In the genomic region with DNA sequence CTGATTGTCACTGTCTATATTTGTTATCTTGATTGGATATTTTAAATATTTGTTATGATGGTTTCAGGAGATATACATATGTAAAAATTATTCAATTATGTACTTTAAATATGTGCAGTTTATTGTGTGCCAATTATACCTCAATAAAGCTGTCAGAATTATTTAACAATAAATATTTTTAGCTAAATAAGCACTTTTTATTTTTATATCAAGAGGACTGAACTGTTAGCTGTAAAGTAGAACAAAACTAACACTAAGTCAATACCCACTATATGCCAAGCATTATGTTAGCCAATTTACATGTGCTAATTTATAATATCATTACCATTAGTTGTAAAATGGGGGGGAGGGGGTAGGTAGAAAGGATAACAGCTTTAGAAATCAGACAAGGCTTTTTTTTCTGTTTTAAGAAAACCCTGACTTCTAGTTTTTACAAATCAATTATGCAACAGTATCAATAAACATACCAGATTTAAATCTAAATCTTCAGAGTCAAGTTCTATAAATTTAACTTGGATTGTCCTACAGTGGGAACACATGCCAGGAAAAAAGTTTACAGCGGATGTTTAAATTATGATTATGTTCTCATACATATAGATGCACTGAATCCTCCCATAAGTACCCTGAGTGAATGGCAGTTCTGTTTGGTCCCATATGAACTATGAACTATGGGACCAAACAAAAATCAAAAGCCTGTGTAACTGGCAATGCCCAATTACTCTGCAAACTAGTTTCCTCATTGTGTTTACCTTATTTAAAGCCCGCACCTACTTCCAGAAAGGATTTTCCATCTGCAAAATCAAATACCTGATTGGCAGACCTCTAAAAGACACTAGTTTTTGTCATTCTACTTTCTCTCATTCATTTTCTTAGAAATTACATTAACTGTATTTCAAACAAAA, we compare ENCODE assay signal across 1 cellular context.
TF ChIP-seq lines count a peak whose summit lies in the region.

No MANE protein-coding gene starts in this region.

TF ChIP-seq in HepG2, 621 proteins besides CTCF, POLR2A, EP300 and RAD21 (continued from another document and continues in another):
- TF ChIP-seq ZNF280D (CRISPR knock-in tag; IDR thresholded peaks at IDR 0.05) = 0 out of 2 replicates have a peak, but pooled peaks have one; percentile 21
- TF ChIP-seq RXRB (CRISPR knock-in tag; IDR thresholded peaks at IDR 0.05; ENCODE audit: borderline replicate concordance) = peak; percentile 86
- TF ChIP-seq PHF21A (CRISPR knock-in tag; IDR thresholded peaks at IDR 0.05) = peak; percentile 88
- TF ChIP-seq TARDBP (CRISPR knock-in tag; IDR thresholded peaks at IDR 0.05) = peak; percentile 92
- TF ChIP-seq ZNF121 (CRISPR knock-in tag; IDR thresholded peaks at IDR 0.05) = no peak
- TF ChIP-seq ISL2 (CRISPR knock-in tag; IDR thresholded peaks at IDR 0.05) = peak; percentile 98
- no peak for TF ChIP-seq MTA1 (CRISPR knock-in tag; IDR thresholded peaks at IDR 0.05; ENCODE audit: borderline replicate concordance)
- TF ChIP-seq MAX (IDR thresholded peaks at IDR 0.05) = 0 out of 2 replicates have a peak, but pooled peaks have one; percentile 17
- TF ChIP-seq ZNF12 (CRISPR knock-in tag; IDR thresholded peaks at IDR 0.05) = peak; percentile 64; the same call in 1 of the 2 replicates
- peak; percentile 87 for TF ChIP-seq MLX (CRISPR knock-in tag; IDR thresholded peaks at IDR 0.05)
- no peak for TF ChIP-seq DR1 (CRISPR knock-in tag; IDR thresholded peaks at IDR 0.05)
- TF ChIP-seq ZSCAN31 (CRISPR knock-in tag; IDR thresholded peaks at IDR 0.05; ENCODE audit: low read depth) = 0 out of 2 replicates have a peak, but pooled peaks have one; percentile 45
- TF ChIP-seq, protein P1, sequence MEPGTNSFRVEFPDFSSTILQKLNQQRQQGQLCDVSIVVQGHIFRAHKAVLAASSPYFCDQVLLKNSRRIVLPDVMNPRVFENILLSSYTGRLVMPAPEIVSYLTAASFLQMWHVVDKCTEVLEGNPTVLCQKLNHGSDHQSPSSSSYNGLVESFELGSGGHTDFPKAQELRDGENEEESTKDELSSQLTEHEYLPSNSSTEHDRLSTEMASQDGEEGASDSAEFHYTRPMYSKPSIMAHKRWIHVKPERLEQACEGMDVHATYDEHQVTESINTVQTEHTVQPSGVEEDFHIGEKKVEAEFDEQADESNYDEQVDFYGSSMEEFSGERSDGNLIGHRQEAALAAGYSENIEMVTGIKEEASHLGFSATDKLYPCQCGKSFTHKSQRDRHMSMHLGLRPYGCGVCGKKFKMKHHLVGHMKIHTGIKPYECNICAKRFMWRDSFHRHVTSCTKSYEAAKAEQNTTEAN (CRISPR knock-in tag; conservative IDR thresholded peaks at IDR 0.05) = peak; percentile 80
- TF ChIP-seq MNT (IDR thresholded peaks at IDR 0.05) = no peak
- peak; percentile 91 for TF ChIP-seq ERF (CRISPR knock-in tag; IDR thresholded peaks at IDR 0.05)
- TF ChIP-seq MLLT10 (CRISPR knock-in tag; IDR thresholded peaks at IDR 0.05) = no peak
- peak; percentile 41; the same call in 1 of the 2 replicates for TF ChIP-seq ZBTB34 (CRISPR knock-in tag; IDR thresholded peaks at IDR 0.05)
- TF ChIP-seq HBP1 (CRISPR knock-in tag; IDR thresholded peaks at IDR 0.05; ENCODE audit: low read depth) = no peak
- TF ChIP-seq KDM5B (CRISPR knock-in tag; IDR thresholded peaks at IDR 0.05; ENCODE audit: borderline replicate concordance) = no peak
- peak; percentile 54; the same call in 1 of the 2 replicates for TF ChIP-seq E2F1 (CRISPR knock-in tag; IDR thresholded peaks at IDR 0.05)
- peak; percentile 43; the same call in 1 of the 2 replicates for TF ChIP-seq IKZF5 (CRISPR knock-in tag; IDR thresholded peaks at IDR 0.05)
- peak; percentile 79 for TF ChIP-seq SP5 (CRISPR knock-in tag; IDR thresholded peaks at IDR 0.05; ENCODE audit: borderline replicate concordance, low read depth)
- no peak for TF ChIP-seq NR3C1 (CRISPR knock-in tag; IDR thresholded peaks at IDR 0.05)
- TF ChIP-seq HHEX (CRISPR knock-in tag; IDR thresholded peaks at IDR 0.05) = peak; percentile 66
- TF ChIP-seq KLF16 (CRISPR knock-in tag; IDR thresholded peaks at IDR 0.05) = peak in 1 of 2 experiments; percentile 76; a peak in 2 of 4 replicates
- TF ChIP-seq LCORL (IDR thresholded peaks at IDR 0.05) = peak; percentile 93
- TF ChIP-seq LCORL (CRISPR knock-in tag; IDR thresholded peaks at IDR 0.05) = peak; percentile 76; the same call in 1 of the 2 replicates
- peak; percentile 72 for TF ChIP-seq KAT8 (CRISPR knock-in tag; IDR thresholded peaks at IDR 0.05)
- peak; percentile 79; the same call in 1 of the 2 replicates for TF ChIP-seq TSC22D2 (CRISPR knock-in tag; IDR thresholded peaks at IDR 0.05; ENCODE audit: borderline replicate concordance)
- TF ChIP-seq, protein P2, sequence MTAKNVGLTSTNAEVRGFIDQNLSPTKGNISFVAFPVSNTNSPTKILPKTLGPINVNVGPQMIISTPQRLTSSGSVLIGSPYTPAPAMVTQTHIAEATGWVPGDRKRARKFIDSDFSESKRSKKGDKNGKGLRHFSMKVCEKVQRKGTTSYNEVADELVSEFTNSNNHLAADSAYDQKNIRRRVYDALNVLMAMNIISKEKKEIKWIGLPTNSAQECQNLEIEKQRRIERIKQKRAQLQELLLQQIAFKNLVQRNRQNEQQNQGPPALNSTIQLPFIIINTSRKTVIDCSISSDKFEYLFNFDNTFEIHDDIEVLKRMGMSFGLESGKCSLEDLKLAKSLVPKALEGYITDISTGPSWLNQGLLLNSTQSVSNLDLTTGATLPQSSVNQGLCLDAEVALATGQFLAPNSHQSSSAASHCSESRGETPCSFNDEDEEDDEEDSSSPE (CRISPR knock-in tag; IDR thresholded peaks at IDR 0.05) = peak; percentile 60; the same call in 1 of the 2 replicates
- TF ChIP-seq, protein P3, sequence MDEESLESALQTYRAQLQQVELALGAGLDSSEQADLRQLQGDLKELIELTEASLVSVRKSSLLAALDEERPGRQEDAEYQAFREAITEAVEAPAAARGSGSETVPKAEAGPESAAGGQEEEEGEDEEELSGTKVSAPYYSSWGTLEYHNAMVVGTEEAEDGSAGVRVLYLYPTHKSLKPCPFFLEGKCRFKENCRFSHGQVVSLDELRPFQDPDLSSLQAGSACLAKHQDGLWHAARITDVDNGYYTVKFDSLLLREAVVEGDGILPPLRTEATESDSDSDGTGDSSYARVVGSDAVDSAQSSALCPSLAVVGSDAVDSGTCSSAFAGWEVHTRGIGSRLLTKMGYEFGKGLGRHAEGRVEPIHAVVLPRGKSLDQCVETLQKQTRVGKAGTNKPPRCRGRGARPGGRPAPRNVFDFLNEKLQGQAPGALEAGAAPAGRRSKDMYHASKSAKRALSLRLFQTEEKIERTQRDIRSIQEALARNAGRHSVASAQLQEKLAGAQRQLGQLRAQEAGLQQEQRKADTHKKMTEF (CRISPR knock-in tag; IDR thresholded peaks at IDR 0.05) = peak; percentile 90
- TF ChIP-seq, protein P4, sequence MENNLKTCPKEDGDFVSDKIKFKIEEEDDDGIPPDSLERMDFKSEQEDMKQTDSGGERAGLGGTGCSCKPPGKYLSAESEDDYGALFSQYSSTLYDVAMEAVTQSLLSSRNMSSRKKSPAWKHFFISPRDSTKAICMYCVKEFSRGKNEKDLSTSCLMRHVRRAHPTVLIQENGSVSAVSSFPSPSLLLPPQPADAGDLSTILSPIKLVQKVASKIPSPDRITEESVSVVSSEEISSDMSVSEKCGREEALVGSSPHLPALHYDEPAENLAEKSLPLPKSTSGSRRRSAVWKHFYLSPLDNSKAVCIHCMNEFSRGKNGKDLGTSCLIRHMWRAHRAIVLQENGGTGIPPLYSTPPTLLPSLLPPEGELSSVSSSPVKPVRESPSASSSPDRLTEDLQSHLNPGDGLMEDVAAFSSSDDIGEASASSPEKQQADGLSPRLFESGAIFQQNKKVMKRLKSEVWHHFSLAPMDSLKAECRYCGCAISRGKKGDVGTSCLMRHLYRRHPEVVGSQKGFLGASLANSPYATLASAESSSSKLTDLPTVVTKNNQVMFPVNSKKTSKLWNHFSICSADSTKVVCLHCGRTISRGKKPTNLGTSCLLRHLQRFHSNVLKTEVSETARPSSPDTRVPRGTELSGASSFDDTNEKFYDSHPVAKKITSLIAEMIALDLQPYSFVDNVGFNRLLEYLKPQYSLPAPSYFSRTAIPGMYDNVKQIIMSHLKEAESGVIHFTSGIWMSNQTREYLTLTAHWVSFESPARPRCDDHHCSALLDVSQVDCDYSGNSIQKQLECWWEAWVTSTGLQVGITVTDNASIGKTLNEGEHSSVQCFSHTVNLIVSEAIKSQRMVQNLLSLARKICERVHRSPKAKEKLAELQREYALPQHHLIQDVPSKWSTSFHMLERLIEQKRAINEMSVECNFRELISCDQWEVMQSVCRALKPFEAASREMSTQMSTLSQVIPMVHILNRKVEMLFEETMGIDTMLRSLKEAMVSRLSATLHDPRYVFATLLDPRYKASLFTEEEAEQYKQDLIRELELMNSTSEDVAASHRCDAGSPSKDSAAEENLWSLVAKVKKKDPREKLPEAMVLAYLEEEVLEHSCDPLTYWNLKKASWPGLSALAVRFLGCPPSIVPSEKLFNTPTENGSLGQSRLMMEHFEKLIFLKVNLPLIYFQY (CRISPR knock-in tag; IDR thresholded peaks at IDR 0.05; ENCODE audit: borderline replicate concordance) = peak; percentile 96
